In genomic region chr17:72852267-72852945, GRCh38 we compare ENCODE assay signal across 22 cellular contexts.
"Had no signal": no experiment of that assay in that cellular context is flagged by ENCODE, and none has a peak within 500 bp of the region (broad histone marks: within the 10 kb centered on the region; RNA-seq: fewer than 3 reads in every experiment).

No MANE protein-coding gene starts in this region.

- ATAC-seq: activated T-helper 17 cell treated with anti-CD3 and anti-CD28 coated beads, Interleukin-2, amount 50 U/mL, for 72 hours; body of pancreas; gastroesophageal sphincter; heart left ventricle; mucosa of descending colon; naive thymus-derived CD4-positive, alpha-beta T cell; right cardiac atrium; stimulated activated naive CD8-positive, alpha-beta T cell treated with anti-CD3 and anti-CD28 coated beads, Interleukin-15, amount 100 ng/mL, for 72 hours had no signal

- FAIRE-seq: colon had no signal

- DNase-seq: activated CD4-positive, alpha-beta memory T cell treated with anti-CD3 and anti-CD28 coated beads, Interleukin-2, amount 10 ng/mL, durations not matched to agents 7 days and 5 days; activated CD4-positive, alpha-beta T cell treated with anti-CD3 and anti-CD28 coated beads for 48 hours; activated CD4-positive, CD25-positive, alpha-beta regulatory T cell; activated naive CD4-positive, alpha-beta T cell treated with Interleukin-2 at 50 U/mL for 16 hours; activated T-cell treated with anti-CD3 and anti-CD28 coated beads, Interleukin-2, amount 50 U/mL, for 1 hour; body of pancreas; central memory CD4-positive, alpha-beta T cell; heart left ventricle; left ventricle myocardium inferior; mucosa of descending colon; naive thymus-derived CD4-positive, alpha-beta T cell; right cardiac atrium; stimulated activated naive CD8-positive, alpha-beta T cell treated with anti-CD3 and anti-CD28 coated beads, Interleukin-15, amount 100 ng/mL, for 72 hours; T-helper 9 cell; transverse colon had no signal

- H3K27ac ChIP-seq: body of pancreas, gastroesophageal sphincter, heart left ventricle, left ventricle myocardium inferior, neural progenitor cell, prostate gland, skin epidermis, suprapubic skin, transverse colon had no signal

- H3K4me1 ChIP-seq: body of pancreas, gastroesophageal sphincter, heart left ventricle, left ventricle myocardium inferior, prostate gland, suprapubic skin, transverse colon had no signal

- H3K9me3 ChIP-seq: body of pancreas, gastroesophageal sphincter, heart left ventricle, left ventricle myocardium inferior, mucosa of descending colon, prostate gland, suprapubic skin, transverse colon had no signal

- H3K27me3 ChIP-seq: body of pancreas, gastroesophageal sphincter, heart left ventricle, neural progenitor cell, suprapubic skin, transverse colon had no signal

- H3K36me3 ChIP-seq: left ventricle myocardium inferior, neural progenitor cell, prostate gland, suprapubic skin, transverse colon had no signal

- H3K4me3 ChIP-seq: body of pancreas, gastroesophageal sphincter, heart left ventricle, left ventricle myocardium inferior, mucosa of descending colon, neural progenitor cell, prostate gland, skin epidermis, suprapubic skin, transverse colon had no signal
